Comparison of ENCODE assay signal across 7 cellular contexts in genomic region chr19:38224014-38224862, GRCh38. TPM values are rescaled to one million over a fixed set of nuclear protein-coding genes. Genes with fewer than 3 reads are reported as not detected.
DNase-seq lines count a peak whose midpoint lies in the region; ATAC-seq and TF ChIP-seq lines count a peak whose summit lies in the region.

TSS of gene DPF1 (minus strand) at chr19:38224222. CDS start at chr19:38224142, 80 bp downstream.

- DNase-seq in NCI-H2171 (lab: John Stamatoyannopoulos, UW) (peak; percentile 88), WERI-Rb-1 (peak; percentile 91), chondrocyte (ENCODE audit: low spot score) (no peak), left lobe of liver (ENCODE audit: low spot score) (no peak)
- peak; percentile 38 for DNase-seq in stimulated activated CD8-positive, alpha-beta memory T cell treated with anti-CD3 and anti-CD28 coated beads, Interleukin-15, amount 100 ng/mL, for 24 hours (ENCODE audit: low read depth)

- no peaks in the 10 kb centered on the region for H3K9me3 Mint-ChIP-seq in chondrocyte (ENCODE audit: low read depth)

- H3K4me3 ChIP-seq in WERI-Rb-1 (ENCODE audit: low read depth, low read length): peak within 1 kb of the TSS; percentile 64

- TF ChIP-seq CTCF in GM12873 (IDR thresholded peaks at IDR 0.05; ENCODE audit: insufficient read depth, low read depth, low read length, missing control alignments) (peak; percentile 51), WERI-Rb-1 (IDR thresholded peaks at IDR 0.05; ENCODE audit: low read depth, low read length) (peak; percentile 65), chondrocyte (IDR thresholded peaks at IDR 0.05) (peak; percentile 52)

- ATAC-seq in HG02642 (IDR thresholded peaks at IDR 0.05; ENCODE audit: poor library complexity, unreplicated experiment): peak; percentile 76
- peak; percentile 44 for ATAC-seq in left lobe of liver

- peak within 1 kb of the TSS; percentile 56 for H3K27ac Mint-ChIP-seq in chondrocyte (ENCODE audit: unreplicated experiment)

- H3K9me3 ChIP-seq in WERI-Rb-1 (ENCODE audit: severe bottlenecking): no peaks in the 10 kb centered on the region

- H3K4me3 Mint-ChIP-seq in chondrocyte (ENCODE audit: unreplicated experiment): peak within 1 kb of the TSS; percentile 80

- H3K36me3 ChIP-seq in WERI-Rb-1: peaks cover 21% of the 10 kb centered on the region

- no peaks in the 10 kb centered on the region for H3K27me3 Mint-ChIP-seq in chondrocyte (ENCODE audit: low read depth)

- peaks cover 21% of the 10 kb centered on the region for H3K4me1 Mint-ChIP-seq in chondrocyte (ENCODE audit: low read depth)

- H3K27ac ChIP-seq in WERI-Rb-1: peak within 1 kb of the TSS; percentile 57

- H3K27me3 ChIP-seq in WERI-Rb-1 (ENCODE audit: insufficient read depth, low read depth, severe bottlenecking): no peaks in the 10 kb centered on the region

- H3K36me3 Mint-ChIP-seq in chondrocyte (ENCODE audit: low read depth): peaks cover 4% of the 10 kb centered on the region

RNA-seq across cellular contexts. Expression of gene DPF1, which starts in this region (rescaled TPM):
- total RNA-seq in chondrocyte: 2.1 to 4.8 TPM (median 2.4 TPM) in 3 replicates
- not detected for total RNA-seq in left lobe of liver

Comparison
In these comparisons a context has a peak if more than half of its experiments do, and no peak if none do; other contexts are left out.
1. Peak in ATAC-seq in left lobe of liver; RNA of the gene not detected or under 1 TPM.
2. DNase-seq: peak in NCI-H2171 (single experiment), WERI-Rb-1 (single experiment) and stimulated activated CD8-positive, alpha-beta memory T cell treated with anti-CD3 and anti-CD28 coated beads, Interleukin-15, amount 100 ng/mL, for 24 hours (single experiment); none in chondrocyte (single experiment) and left lobe of liver (single experiment).
3. Peak in every context shown above with its lines, with median percentiles within 50 percentile points of each other: CTCF ChIP-seq.